In the genomic region with DNA sequence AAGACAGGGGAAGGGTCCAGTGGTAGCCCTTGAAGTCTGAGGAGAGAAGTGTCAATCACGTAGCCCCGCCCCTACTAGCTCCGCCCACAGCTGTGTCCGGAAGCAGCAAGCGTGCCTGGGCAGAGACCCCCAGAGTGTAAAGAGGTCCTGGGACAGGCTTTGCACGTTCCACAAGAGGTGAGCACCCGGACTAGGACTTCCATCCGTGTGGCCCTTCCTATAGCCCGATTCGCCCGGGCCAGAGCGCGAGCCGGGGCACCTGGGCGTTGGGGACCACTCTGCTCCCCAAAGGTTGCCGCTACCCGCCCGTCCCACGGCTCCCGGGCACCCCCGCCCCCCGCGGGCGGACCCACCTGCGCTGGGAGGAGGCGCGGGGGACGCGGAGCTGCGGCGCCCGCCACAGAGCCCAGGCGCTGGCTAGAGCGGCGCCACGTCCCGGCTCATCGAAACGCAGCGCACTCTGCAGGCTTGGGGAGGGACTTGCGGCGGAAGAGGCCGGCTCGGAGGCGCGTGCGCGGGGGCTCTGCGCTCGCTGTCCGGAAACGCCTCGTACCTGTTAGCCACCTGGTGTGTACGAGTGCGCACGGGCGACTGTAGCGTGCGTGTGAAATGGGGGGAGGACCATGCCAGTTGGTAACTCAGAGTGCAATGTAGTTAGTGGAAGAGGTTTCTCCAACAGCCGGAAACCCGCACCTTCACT, we compare ENCODE assay signal across 8 cellular contexts. TPM values are rescaled to one million over a fixed set of nuclear protein-coding genes. Genes with fewer than 3 reads are reported as not detected.
DNase-seq lines count a peak whose midpoint lies in the region; ATAC-seq and TF ChIP-seq lines count a peak whose summit lies in the region.

RABGGTA (minus strand) TSS at position 464 of the 700 bp plus-strand sequence. CDS start 482 bp downstream, outside the sequence.

- peaks cover 51% of the 10 kb centered on the region for H3K4me1 Mint-ChIP-seq in activated T-cell treated with anti-CD3 and anti-CD28 coated beads, Interleukin-2, amount 50 U/mL, for 24 hours (ENCODE audit: low read depth)

- H3K9me3 ChIP-seq in esophagus muscularis mucosa: no peaks in the 10 kb centered on the region

- TF ChIP-seq CTCF in esophagus muscularis mucosa (IDR thresholded peaks at IDR 0.05): peak; percentile 71 to 86 (median 81)

- peak within 1 kb of the TSS; percentile 70 to 95 (median 87) for H3K4me3 ChIP-seq in esophagus muscularis mucosa

- peaks cover 38% of the 10 kb centered on the region for H3K36me3 Mint-ChIP-seq in activated T-cell treated with anti-CD3 and anti-CD28 coated beads, Interleukin-2, amount 50 U/mL, for 24 hours (ENCODE audit: low read depth)

- DNase-seq in DMS153 treated with DMSO at 0.1 percent for 48 hours (lab: John Stamatoyannopoulos, UW; ENCODE audit: unreplicated experiment): peak; percentile 72
- peak; percentile 78 for DNase-seq in OCI-M2 (lab: John Stamatoyannopoulos, UW; ENCODE audit: unreplicated experiment)
- DNase-seq in activated T-cell treated with anti-CD3 and anti-CD28 coated beads, Interleukin-2, amount 50 U/mL, for 24 hours: peak; percentile 90
- DNase-seq in esophagus muscularis mucosa (ENCODE audit: extremely low spot score): peak; percentile 93
- peak; percentile 89 for DNase-seq in myocyte (ENCODE audit: low read depth)
- peak; percentile 74 to 79 for DNase-seq in stimulated activated CD8-positive, alpha-beta memory T cell treated with anti-CD3 and anti-CD28 coated beads, Interleukin-7, amount 100 ng/mL, for 48 hours (ENCODE audit: extremely low read depth in 1 of 2, low read depth in 1 of 2)

- H3K27ac Mint-ChIP-seq in activated T-cell treated with anti-CD3 and anti-CD28 coated beads, Interleukin-2, amount 50 U/mL, for 24 hours: peak within 1 kb of the TSS; percentile 95

- TF ChIP-seq POLR2A in esophagus muscularis mucosa (IDR thresholded peaks at IDR 0.05; ENCODE audit: low read depth): no peak

- H3K4me3 Mint-ChIP-seq in activated T-cell treated with anti-CD3 and anti-CD28 coated beads, Interleukin-2, amount 50 U/mL, for 24 hours: peak within 1 kb of the TSS; percentile 85

- TF ChIP-seq EP300 in Ishikawa (IDR thresholded peaks at IDR 0.05; ENCODE audit: borderline replicate concordance) (no peak), esophagus muscularis mucosa (IDR thresholded peaks at IDR 0.05) (no peak)

- H3K36me3 ChIP-seq in esophagus muscularis mucosa: peaks cover 12 to 40% (median 34%) of the 10 kb centered on the region in 4 donors

- intact Hi-C loops in esophagus muscularis mucosa (cut with DNase I): no loop called here

- H3K27me3 ChIP-seq in esophagus muscularis mucosa: no peaks in the 10 kb centered on the region

- peak; percentile 19; the same call in 1 of the 2 replicates for TF ChIP-seq RAD21 in Ishikawa (IDR thresholded peaks at IDR 0.05; ENCODE audit: low read depth)

- no peaks in the 10 kb centered on the region for H3K9me3 Mint-ChIP-seq in activated T-cell treated with anti-CD3 and anti-CD28 coated beads, Interleukin-2, amount 50 U/mL, for 24 hours

- H3K27me3 Mint-ChIP-seq in activated T-cell treated with anti-CD3 and anti-CD28 coated beads, Interleukin-2, amount 50 U/mL, for 24 hours: no peaks in the 10 kb centered on the region

- H3K4me1 ChIP-seq in esophagus muscularis mucosa: peaks cover 11 to 13% (median 13%) of the 10 kb centered on the region in 4 donors

- WGBS in esophagus muscularis mucosa: 8% methylated on average over 2 of the region's 61 CpGs

- peak within 1 kb of the TSS; percentile 89 to 99 (median 94) for H3K27ac ChIP-seq in esophagus muscularis mucosa (replicated peaks in 1 of 4)

- peak; percentile 78 for ATAC-seq in GM21576 (IDR thresholded peaks at IDR 0.05; ENCODE audit: unreplicated experiment)

TF ChIP-seq in Ishikawa, 13 proteins besides CTCF, POLR2A, EP300 and RAD21:
- TF ChIP-seq, protein P1, sequence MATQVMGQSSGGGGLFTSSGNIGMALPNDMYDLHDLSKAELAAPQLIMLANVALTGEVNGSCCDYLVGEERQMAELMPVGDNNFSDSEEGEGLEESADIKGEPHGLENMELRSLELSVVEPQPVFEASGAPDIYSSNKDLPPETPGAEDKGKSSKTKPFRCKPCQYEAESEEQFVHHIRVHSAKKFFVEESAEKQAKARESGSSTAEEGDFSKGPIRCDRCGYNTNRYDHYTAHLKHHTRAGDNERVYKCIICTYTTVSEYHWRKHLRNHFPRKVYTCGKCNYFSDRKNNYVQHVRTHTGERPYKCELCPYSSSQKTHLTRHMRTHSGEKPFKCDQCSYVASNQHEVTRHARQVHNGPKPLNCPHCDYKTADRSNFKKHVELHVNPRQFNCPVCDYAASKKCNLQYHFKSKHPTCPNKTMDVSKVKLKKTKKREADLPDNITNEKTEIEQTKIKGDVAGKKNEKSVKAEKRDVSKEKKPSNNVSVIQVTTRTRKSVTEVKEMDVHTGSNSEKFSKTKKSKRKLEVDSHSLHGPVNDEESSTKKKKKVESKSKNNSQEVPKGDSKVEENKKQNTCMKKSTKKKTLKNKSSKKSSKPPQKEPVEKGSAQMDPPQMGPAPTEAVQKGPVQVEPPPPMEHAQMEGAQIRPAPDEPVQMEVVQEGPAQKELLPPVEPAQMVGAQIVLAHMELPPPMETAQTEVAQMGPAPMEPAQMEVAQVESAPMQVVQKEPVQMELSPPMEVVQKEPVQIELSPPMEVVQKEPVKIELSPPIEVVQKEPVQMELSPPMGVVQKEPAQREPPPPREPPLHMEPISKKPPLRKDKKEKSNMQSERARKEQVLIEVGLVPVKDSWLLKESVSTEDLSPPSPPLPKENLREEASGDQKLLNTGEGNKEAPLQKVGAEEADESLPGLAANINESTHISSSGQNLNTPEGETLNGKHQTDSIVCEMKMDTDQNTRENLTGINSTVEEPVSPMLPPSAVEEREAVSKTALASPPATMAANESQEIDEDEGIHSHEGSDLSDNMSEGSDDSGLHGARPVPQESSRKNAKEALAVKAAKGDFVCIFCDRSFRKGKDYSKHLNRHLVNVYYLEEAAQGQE (IDR thresholded peaks at IDR 0.05; ENCODE audit: low read depth): no peak
- peak; percentile 38; the same call in 1 of the 2 replicates for TF ChIP-seq EGR1 (IDR thresholded peaks at IDR 0.05)
- peak; percentile 56; the same call in 1 of the 2 replicates for TF ChIP-seq ZBTB7A (IDR thresholded peaks at IDR 0.05; ENCODE audit: low read depth)
- TF ChIP-seq YY1 (IDR thresholded peaks at IDR 0.05; ENCODE audit: low read depth): peak; percentile 44; the same call in 1 of the 2 replicates
- no peak for TF ChIP-seq FOXM1 (IDR thresholded peaks at IDR 0.05; ENCODE audit: borderline replicate concordance, low read depth)
- no peak; the same call in 1 of the 2 replicates for TF ChIP-seq NFIC (IDR thresholded peaks at IDR 0.05)
- no peak for TF ChIP-seq CEBPB (IDR thresholded peaks at IDR 0.05)
- peak; percentile 48; the same call in 1 of the 2 replicates for TF ChIP-seq USF1 (IDR thresholded peaks at IDR 0.05)
- no peak for TF ChIP-seq CREB1 (IDR thresholded peaks at IDR 0.05; ENCODE audit: low read depth)
- peak; percentile 71 for TF ChIP-seq TAF1 (IDR thresholded peaks at IDR 0.05; ENCODE audit: low read depth)
- TF ChIP-seq, protein P2, sequence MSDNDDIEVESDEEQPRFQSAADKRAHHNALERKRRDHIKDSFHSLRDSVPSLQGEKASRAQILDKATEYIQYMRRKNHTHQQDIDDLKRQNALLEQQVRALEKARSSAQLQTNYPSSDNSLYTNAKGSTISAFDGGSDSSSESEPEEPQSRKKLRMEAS (IDR thresholded peaks at IDR 0.05): peak; percentile 98
- TF ChIP-seq TCF12 (IDR thresholded peaks at IDR 0.05; ENCODE audit: low read depth): peak; percentile 73; the same call in 1 of the 2 replicates
- TF ChIP-seq TEAD4 (IDR thresholded peaks at IDR 0.05): no peak
TF ChIP-seq in Ishikawa: peak in this region for 7.

RNA-seq across cellular contexts. Expression of gene RABGGTA, which starts in this region (rescaled TPM):
- total RNA-seq in esophagus muscularis mucosa (10 to 100 TPM; 14.6 to 27.8 (median 20.3) TPM), myocyte (26.3 TPM in 2 replicates)
- polyA plus RNA-seq in myocyte (2012): 34.6 TPM

Comparison
In these comparisons a context has a peak if more than half of its experiments do, and no peak if none do; other contexts are left out.
1. Peak in every context shown above with its lines: DNase-seq, ATAC-seq, H3K4me3 ChIP-seq and H3K27ac ChIP-seq.